In genomic region chr17:2051388-2052237, GRCh38 we compare ENCODE assay signal across 1 cellular context.
TF ChIP-seq lines count a peak whose summit lies in the region.

No MANE protein-coding gene starts in this region.

TF ChIP-seq in IMR-90, 13 proteins besides CTCF, POLR2A, EP300 and RAD21:
- TF ChIP-seq USF2 (IDR thresholded peaks at IDR 0.05; ENCODE audit: low read depth, low read length): no peak
- no peak for TF ChIP-seq MAFK (IDR thresholded peaks at IDR 0.05; ENCODE audit: low read depth, low read length)
- no peak for TF ChIP-seq RCOR1 (IDR thresholded peaks at IDR 0.05; ENCODE audit: insufficient replicate concordance, low read length)
TF ChIP-seq in IMR-90: peak in this region for 0.
